In the genomic region with DNA sequence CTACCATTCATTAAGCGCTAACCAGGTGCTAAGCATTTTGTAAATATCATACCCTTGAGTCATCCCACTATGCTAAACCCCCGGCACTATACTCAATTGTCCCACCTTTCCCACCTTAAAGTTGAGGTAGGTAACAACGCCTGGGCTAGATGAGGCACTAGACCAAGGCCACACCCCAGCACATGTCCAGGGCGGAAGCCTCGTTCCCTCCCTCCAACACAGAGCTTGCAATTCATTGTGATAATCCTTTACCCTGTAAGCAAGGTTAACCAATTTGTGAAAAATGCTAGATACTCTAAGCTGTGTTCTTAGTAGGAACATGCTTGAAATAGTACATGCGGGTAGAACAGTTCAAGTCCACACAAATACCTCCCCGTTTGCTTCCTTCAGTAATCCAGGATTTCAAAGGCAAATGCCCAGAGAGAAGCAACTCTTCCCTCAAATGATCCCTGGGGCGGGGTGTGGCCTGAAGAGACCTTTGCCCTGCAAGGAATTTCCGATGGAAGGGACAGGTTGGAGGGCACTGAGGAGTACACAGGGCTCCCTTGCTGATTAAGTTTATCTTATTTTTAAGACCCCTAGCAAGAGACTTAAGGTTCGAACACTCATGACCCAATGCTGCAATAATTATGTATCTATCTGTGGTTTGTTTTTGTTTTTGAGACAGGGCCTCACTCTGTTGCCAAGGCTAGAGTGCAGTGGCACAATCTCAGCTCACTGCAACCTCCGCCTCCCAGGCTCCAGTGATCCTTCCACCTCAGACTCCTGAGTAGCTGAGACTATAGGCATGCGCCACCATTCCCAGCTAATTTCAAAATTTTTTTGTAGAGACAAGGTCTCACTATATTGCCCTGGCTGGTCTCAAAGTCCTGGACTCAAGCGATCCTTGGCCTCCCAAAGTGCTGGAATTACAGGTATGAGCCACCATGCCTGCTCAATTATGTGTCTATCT, we compare ENCODE assay signal across 18 cellular contexts. TPM values are rescaled to one million over a fixed set of nuclear protein-coding genes. Genes with fewer than 3 reads are reported as not detected.
"Had no signal": no experiment of that assay in that cellular context is flagged by ENCODE, and none has a peak within 500 bp of the region (broad histone marks: within the 10 kb centered on the region; RNA-seq: fewer than 3 reads in every experiment).

No MANE protein-coding gene starts in this region.

- H3K27me3 ChIP-seq: ascending aorta, breast epithelium, upper lobe of right lung had no signal

- H3K36me3 ChIP-seq: ascending aorta, breast epithelium, upper lobe of right lung had no signal

- DNase-seq: activated CD4-positive, alpha-beta T cell treated with anti-CD3 and anti-CD28 coated beads, Interleukin-2, amount 50 U/mL, for 1 hour; activated naive CD4-positive, alpha-beta T cell treated with Interleukin-2 at 50 U/mL for 16 hours; activated naive CD8-positive, alpha-beta T cell treated with anti-CD3 and anti-CD28 coated beads, Interleukin-2, amount 50 U/mL, for 24 hours; dermis blood vessel endothelial cell; midbrain; natural killer cell; posterior cingulate gyrus; retina; stimulated activated CD4-positive, alpha-beta T cell treated with anti-CD3 and anti-CD28 coated beads, Interleukin-15, amount 100 ng/mL, for 24 hours; stimulated activated CD4-positive, alpha-beta T cell treated with anti-CD3 and anti-CD28 coated beads, Interleukin-4, amount 100 ng/mL, for 1 hour; stimulated activated naive CD4-positive, alpha-beta T cell treated with Interleukin-2 at 50 U/mL for 16 hours; upper lobe of right lung had no signal

- H3K4me3 ChIP-seq: ascending aorta, breast epithelium, lung, upper lobe of right lung had no signal

- ATAC-seq: activated CD4-positive, CD25-positive, alpha-beta regulatory T cell treated with anti-CD3 and anti-CD28 coated beads, Interleukin-2, amount 50 U/mL, for 24 hours; activated naive CD8-positive, alpha-beta T cell treated with anti-CD3 and anti-CD28 coated beads, Interleukin-2, amount 50 U/mL, for 24 hours; activated T-helper 17 cell treated with anti-CD3 and anti-CD28 coated beads, Interleukin-2, amount 50 U/mL, for 72 hours; natural killer cell; upper lobe of right lung had no signal

- H3K9me3 ChIP-seq: ascending aorta, breast epithelium, upper lobe of right lung had no signal

- H3K27ac ChIP-seq: ascending aorta, breast epithelium, upper lobe of right lung had no signal

- H3K4me1 ChIP-seq: ascending aorta, breast epithelium had no signal

RNA-seq across cellular contexts. Expression of a gene that starts 2.6 kb away (rescaled TPM):
- total RNA-seq: ascending aorta, dermis blood vessel endothelial cell, skeletal muscle tissue had no signal
